Comparison of ENCODE assay signal across 8 cellular contexts in the genomic region with DNA sequence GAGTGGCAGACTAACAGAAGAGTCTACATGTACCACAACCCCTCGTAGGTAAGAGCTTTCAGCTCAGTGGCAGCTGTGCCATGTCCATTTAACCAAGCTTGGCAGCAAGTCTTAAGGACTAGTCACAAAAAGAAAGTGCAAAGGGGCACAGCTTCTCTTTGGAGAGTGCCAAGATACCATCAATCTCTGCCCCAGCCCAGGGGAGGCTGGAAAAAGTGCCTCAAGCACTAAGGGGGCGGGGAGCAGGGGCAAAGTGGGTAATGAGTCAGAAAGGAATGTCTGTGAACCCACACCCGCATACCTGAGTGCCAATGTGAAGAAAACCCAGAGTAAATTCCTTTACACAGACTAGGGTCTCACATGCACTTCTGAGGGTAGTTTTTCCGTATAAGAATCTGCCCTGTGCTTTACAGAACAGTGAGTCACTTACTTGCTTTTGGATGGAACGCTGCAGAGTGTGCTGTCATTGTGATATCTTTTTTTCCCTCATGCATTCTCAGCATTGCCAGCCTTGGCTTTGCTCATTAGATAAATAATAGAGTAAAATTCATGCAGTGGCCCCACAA.
DNase-seq lines count a peak whose midpoint lies in the region; ATAC-seq and TF ChIP-seq lines count a peak whose summit lies in the region.

No MANE protein-coding gene starts in this region.

- no peaks in the 10 kb centered on the region for H3K36me3 ChIP-seq in Caco-2 (ENCODE audit: control insufficient read depth, insufficient read depth, low read length)

- peaks cover 21% of the 10 kb centered on the region for H3K4me1 Mint-ChIP-seq in Caco-2 (ENCODE audit: low read depth, unreplicated experiment)

- no peak overlapping the region for H3K27ac ChIP-seq in substantia nigra (ENCODE audit: low read depth, low read length, poor library complexity, severe bottlenecking)

- peaks cover 25% of the 10 kb centered on the region for H3K36me3 Mint-ChIP-seq in Caco-2 (ENCODE audit: insufficient read depth, unreplicated experiment)

- POLR2A ChIA-PET in Caco-2 (lab: Charles Lee), result no interaction called here

- DNase-seq in Caco-2 (peak; percentile 36 to 71), dedifferentiated amniotic fluid mesenchymal stem cell (ENCODE audit: extremely low spot score) (peak; percentile 59), skeletal muscle cell (ENCODE audit: low read depth) (peak; percentile 40), substantia nigra (lab: John Stamatoyannopoulos, UW) (no peak), UCSD-AML1 (lab: John Stamatoyannopoulos, UW; ENCODE audit: unreplicated experiment) (no peak), NCI-H748 treated with DMSO at 0.1 percent for 48 hours (lab: John Stamatoyannopoulos, UW) (no peak), retina (no peak)

- no peak for TF ChIP-seq CTCF in Caco-2 (IDR thresholded peaks at IDR 0.05; ENCODE audit: insufficient read depth in 1 of 2, low read depth in 1 of 2, low read length in 1 of 2, severe bottlenecking in 1 of 2, unreplicated experiment in 1 of 2)

- H3K27me3 Mint-ChIP-seq in Caco-2 (ENCODE audit: insufficient read depth, unreplicated experiment), result no peaks in the 10 kb centered on the region

- no peaks in the 10 kb centered on the region for H3K9me3 ChIP-seq in Caco-2

- ATAC-seq in SK-N-SH treated with all-trans-retinoic acid at 6 μM for 48 hours, result peak; percentile 91

- no peaks in the 10 kb centered on the region for H3K9me3 Mint-ChIP-seq in Caco-2 (ENCODE audit: unreplicated experiment)

- BruUV-seq in Caco-2 (replicated peaks; lab: Mats Ljungman, UMichigan), result no TSS peak

- H3K4me3 ChIP-seq in Caco-2 (ENCODE audit: low read depth, low read length), result no peak overlapping the region
- H3K4me3 ChIP-seq in skeletal muscle cell (ENCODE audit: low read depth, low read length), result no peak overlapping the region

- intact Hi-C loops in Caco-2 (cut with micrococcal nuclease; ENCODE audit: unreplicated experiment), result no loop called here

- H3K27me3 ChIP-seq in Caco-2 (replicated peaks; ENCODE audit: control insufficient read depth, insufficient read depth, low read length), result no peaks in the 10 kb centered on the region

- peak overlapping the region; percentile 99 for H3K27ac Mint-ChIP-seq in Caco-2 (ENCODE audit: unreplicated experiment)

- CTCF ChIA-PET in Caco-2 (lab: Charles Lee), result no interaction called here

- peak overlapping the region; percentile 77 for H3K4me3 Mint-ChIP-seq in Caco-2 (ENCODE audit: unreplicated experiment)

- peaks cover 69% of the 10 kb centered on the region for H3K4me1 ChIP-seq in Caco-2

TF ChIP-seq in SK-N-SH treated with all-trans-retinoic acid at 6 μM for 48 hours, 23 proteins besides CTCF, POLR2A, EP300 and RAD21:
- TF ChIP-seq ISL1 (CRISPR knock-in tag; IDR thresholded peaks at IDR 0.05) (peak; percentile 80), TCF4 (CRISPR knock-in tag; IDR thresholded peaks at IDR 0.05; ENCODE audit: borderline replicate concordance) (no peak), ZNF8 (CRISPR knock-in tag; IDR thresholded peaks at IDR 0.05) (0 out of 2 replicates have a peak, but pooled peaks have one; percentile 54), ZFP30 (CRISPR knock-in tag; IDR thresholded peaks at IDR 0.05) (no peak), ZFP3 (CRISPR knock-in tag; IDR thresholded peaks at IDR 0.05) (no peak), CREB5 (CRISPR knock-in tag; IDR thresholded peaks at IDR 0.05; ENCODE audit: low read depth) (no peak), SNAI2 (CRISPR knock-in tag; IDR thresholded peaks at IDR 0.05) (0 out of 2 replicates have a peak, but pooled peaks have one; percentile 43)
- TF ChIP-seq, protein P1, sequence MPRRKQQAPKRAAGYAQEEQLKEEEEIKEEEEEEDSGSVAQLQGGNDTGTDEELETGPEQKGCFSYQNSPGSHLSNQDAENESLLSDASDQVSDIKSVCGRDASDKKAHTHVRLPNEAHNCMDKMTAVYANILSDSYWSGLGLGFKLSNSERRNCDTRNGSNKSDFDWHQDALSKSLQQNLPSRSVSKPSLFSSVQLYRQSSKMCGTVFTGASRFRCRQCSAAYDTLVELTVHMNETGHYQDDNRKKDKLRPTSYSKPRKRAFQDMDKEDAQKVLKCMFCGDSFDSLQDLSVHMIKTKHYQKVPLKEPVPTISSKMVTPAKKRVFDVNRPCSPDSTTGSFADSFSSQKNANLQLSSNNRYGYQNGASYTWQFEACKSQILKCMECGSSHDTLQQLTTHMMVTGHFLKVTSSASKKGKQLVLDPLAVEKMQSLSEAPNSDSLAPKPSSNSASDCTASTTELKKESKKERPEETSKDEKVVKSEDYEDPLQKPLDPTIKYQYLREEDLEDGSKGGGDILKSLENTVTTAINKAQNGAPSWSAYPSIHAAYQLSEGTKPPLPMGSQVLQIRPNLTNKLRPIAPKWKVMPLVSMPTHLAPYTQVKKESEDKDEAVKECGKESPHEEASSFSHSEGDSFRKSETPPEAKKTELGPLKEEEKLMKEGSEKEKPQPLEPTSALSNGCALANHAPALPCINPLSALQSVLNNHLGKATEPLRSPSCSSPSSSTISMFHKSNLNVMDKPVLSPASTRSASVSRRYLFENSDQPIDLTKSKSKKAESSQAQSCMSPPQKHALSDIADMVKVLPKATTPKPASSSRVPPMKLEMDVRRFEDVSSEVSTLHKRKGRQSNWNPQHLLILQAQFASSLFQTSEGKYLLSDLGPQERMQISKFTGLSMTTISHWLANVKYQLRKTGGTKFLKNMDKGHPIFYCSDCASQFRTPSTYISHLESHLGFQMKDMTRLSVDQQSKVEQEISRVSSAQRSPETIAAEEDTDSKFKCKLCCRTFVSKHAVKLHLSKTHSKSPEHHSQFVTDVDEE (CRISPR knock-in tag; IDR thresholded peaks at IDR 0.05), result no peak

Comparison
In these comparisons a context has a peak if more than half of its experiments do, and no peak if none do; other contexts are left out.
1. DNase-seq: peak in Caco-2 (2 of 2), dedifferentiated amniotic fluid mesenchymal stem cell (single experiment) and skeletal muscle cell (single experiment); none in substantia nigra (0 of 49), UCSD-AML1 (single experiment), NCI-H748 treated with DMSO at 0.1 percent for 48 hours (single experiment) and retina (single experiment).